Comparison of ENCODE assay signal across 1 cellular context in the genomic region with DNA sequence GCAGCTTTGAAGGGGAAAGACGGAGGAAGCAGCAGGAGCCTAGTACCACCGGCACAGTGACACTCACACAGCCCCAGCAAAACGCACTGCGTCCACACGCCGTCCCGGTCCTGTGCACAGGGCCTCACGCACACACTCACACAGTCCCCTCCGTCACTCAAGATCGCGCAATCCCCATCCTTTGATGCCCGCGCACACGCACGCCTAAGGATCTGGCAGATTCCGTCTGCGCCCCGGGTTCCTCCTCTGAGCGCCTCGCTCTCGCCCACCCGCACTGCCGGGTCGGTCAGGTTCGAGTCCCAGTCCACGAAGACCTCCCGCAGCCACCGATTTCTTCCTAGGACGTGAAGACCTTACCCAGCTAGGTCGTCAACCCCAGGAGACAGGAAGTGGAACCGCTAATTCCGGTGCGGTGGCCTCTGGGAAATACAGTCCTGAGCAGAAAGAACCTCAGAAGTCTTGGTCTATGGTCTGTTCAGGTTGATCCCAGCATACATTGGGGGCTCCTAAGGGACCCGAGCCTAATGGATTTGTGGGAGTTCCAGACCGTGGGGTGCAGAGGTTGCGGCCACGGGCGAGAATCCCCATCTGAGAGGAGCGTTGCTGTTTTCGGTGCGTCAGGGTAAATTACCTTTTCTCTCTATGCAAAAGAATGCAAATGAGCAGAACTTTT.
TF ChIP-seq lines count a peak whose summit lies in the region.

ZNF780B (minus strand) TSS at position 400 of the 673 bp plus-strand sequence. CDS start 5,899 bp downstream, outside the sequence.

TF ChIP-seq in HepG2, 621 proteins besides CTCF, POLR2A, EP300 and RAD21 (continued from another document and continues in another):
- TF ChIP-seq AFF4 (CRISPR knock-in tag; IDR thresholded peaks at IDR 0.05) (no peak), SOX6 (IDR thresholded peaks at IDR 0.05) (no peak), SOX6 (CRISPR knock-in tag; IDR thresholded peaks at IDR 0.05) (peak; percentile 55; the same call in 1 of the 2 replicates), TBX3 (IDR thresholded peaks at IDR 0.05; ENCODE audit: borderline replicate concordance) (no peak), MXD4 (CRISPR knock-in tag; IDR thresholded peaks at IDR 0.05) (no peak), MIXL1 (CRISPR knock-in tag; IDR thresholded peaks at IDR 0.05) (0 out of 2 replicates have a peak, but pooled peaks have one; percentile 39), CREB1 (IDR thresholded peaks at IDR 0.05) (no peak), CREB1 (CRISPR knock-in tag; IDR thresholded peaks at IDR 0.05) (peak; percentile 48), TBX2 (CRISPR knock-in tag; IDR thresholded peaks at IDR 0.05; ENCODE audit: borderline replicate concordance) (peak; percentile 68), PRMT3 (CRISPR knock-in tag; IDR thresholded peaks at IDR 0.05; ENCODE audit: borderline replicate concordance, low read depth) (no peak), CSRNP1 (CRISPR knock-in tag; IDR thresholded peaks at IDR 0.05) (peak; percentile 89; the same call in 1 of the 2 replicates), ZNF574 (CRISPR knock-in tag; IDR thresholded peaks at IDR 0.05) (peak; percentile 95), ELF4 (CRISPR knock-in tag; IDR thresholded peaks at IDR 0.05; ENCODE audit: borderline replicate concordance) (no peak), NAIF1 (CRISPR knock-in tag; IDR thresholded peaks at IDR 0.05; ENCODE audit: borderline replicate concordance) (no peak), ZFP37 (CRISPR knock-in tag; IDR thresholded peaks at IDR 0.05; ENCODE audit: borderline replicate concordance) (no peak), KDM4B (CRISPR knock-in tag; IDR thresholded peaks at IDR 0.05) (peak; percentile 82; the same call in 1 of the 2 replicates), MAZ (IDR thresholded peaks at IDR 0.05; ENCODE audit: borderline replicate concordance, low read depth, low read length) (no peak), MAZ (CRISPR knock-in tag; IDR thresholded peaks at IDR 0.05; ENCODE audit: low read depth) (0 out of 2 replicates have a peak, but pooled peaks have one; percentile 53), ZFP36L1 (CRISPR knock-in tag; IDR thresholded peaks at IDR 0.05) (no peak), ZBTB1 (CRISPR knock-in tag; IDR thresholded peaks at IDR 0.05; ENCODE audit: borderline replicate concordance) (no peak), IRX3 (CRISPR knock-in tag; IDR thresholded peaks at IDR 0.05; ENCODE audit: borderline replicate concordance, low read depth) (0 out of 2 replicates have a peak, but pooled peaks have one; percentile 46), DZIP1 (CRISPR knock-in tag; IDR thresholded peaks at IDR 0.05) (no peak), MYPOP (CRISPR knock-in tag; IDR thresholded peaks at IDR 0.05) (peak; percentile 72), KDM6A (CRISPR knock-in tag; IDR thresholded peaks at IDR 0.05; ENCODE audit: low read depth) (no peak), ZNF496 (CRISPR knock-in tag; IDR thresholded peaks at IDR 0.05; ENCODE audit: insufficient replicate concordance) (no peak), NFE2L1 (CRISPR knock-in tag; IDR thresholded peaks at IDR 0.05; ENCODE audit: borderline replicate concordance) (peak; percentile 90), CHD4 (IDR thresholded peaks at IDR 0.05; ENCODE audit: borderline replicate concordance, low read length) (no peak), ZNF746 (CRISPR knock-in tag; IDR thresholded peaks at IDR 0.05) (no peak), KLF11 (CRISPR knock-in tag; IDR thresholded peaks at IDR 0.05) (no peak), PHF20 (CRISPR knock-in tag; IDR thresholded peaks at IDR 0.05) (peak; percentile 82), SMC3 (IDR thresholded peaks at IDR 0.05; ENCODE audit: low read length) (no peak), KLF16 (CRISPR knock-in tag; IDR thresholded peaks at IDR 0.05) (peak; percentile 39 to 67; a peak in 1 of 4 replicates), ZNF367 (CRISPR knock-in tag; IDR thresholded peaks at IDR 0.05; ENCODE audit: borderline replicate concordance) (no peak), ZNF589 (CRISPR knock-in tag; conservative IDR thresholded peaks at IDR 0.05) (0 out of 2 replicates have a peak, but pooled peaks have one; percentile 50), ZSCAN21 (CRISPR knock-in tag; IDR thresholded peaks at IDR 0.05; ENCODE audit: borderline replicate concordance) (0 out of 2 replicates have a peak, but pooled peaks have one; percentile 49)
- TF ChIP-seq, protein P1, sequence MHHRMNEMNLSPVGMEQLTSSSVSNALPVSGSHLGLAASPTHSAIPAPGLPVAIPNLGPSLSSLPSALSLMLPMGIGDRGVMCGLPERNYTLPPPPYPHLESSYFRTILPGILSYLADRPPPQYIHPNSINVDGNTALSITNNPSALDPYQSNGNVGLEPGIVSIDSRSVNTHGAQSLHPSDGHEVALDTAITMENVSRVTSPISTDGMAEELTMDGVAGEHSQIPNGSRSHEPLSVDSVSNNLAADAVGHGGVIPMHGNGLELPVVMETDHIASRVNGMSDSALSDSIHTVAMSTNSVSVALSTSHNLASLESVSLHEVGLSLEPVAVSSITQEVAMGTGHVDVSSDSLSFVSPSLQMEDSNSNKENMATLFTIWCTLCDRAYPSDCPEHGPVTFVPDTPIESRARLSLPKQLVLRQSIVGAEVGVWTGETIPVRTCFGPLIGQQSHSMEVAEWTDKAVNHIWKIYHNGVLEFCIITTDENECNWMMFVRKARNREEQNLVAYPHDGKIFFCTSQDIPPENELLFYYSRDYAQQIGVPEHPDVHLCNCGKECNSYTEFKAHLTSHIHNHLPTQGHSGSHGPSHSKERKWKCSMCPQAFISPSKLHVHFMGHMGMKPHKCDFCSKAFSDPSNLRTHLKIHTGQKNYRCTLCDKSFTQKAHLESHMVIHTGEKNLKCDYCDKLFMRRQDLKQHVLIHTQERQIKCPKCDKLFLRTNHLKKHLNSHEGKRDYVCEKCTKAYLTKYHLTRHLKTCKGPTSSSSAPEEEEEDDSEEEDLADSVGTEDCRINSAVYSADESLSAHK (CRISPR knock-in tag; IDR thresholded peaks at IDR 0.05; ENCODE audit: borderline replicate concordance): no peak
- TF ChIP-seq, protein P2, sequence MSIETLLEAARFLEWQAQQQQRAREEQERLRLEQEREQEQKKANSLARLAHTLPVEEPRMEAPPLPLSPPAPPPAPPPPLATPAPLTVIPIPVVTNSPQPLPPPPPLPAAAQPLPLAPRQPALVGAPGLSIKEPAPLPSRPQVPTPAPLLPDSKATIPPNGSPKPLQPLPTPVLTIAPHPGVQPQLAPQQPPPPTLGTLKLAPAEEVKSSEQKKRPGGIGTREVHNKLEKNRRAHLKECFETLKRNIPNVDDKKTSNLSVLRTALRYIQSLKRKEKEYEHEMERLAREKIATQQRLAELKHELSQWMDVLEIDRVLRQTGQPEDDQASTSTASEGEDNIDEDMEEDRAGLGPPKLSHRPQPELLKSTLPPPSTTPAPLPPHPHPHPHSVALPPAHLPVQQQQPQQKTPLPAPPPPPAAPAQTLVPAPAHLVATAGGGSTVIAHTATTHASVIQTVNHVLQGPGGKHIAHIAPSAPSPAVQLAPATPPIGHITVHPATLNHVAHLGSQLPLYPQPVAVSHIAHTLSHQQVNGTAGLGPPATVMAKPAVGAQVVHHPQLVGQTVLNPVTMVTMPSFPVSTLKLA (IDR thresholded peaks at IDR 0.05): no peak
- TF ChIP-seq, protein P3, sequence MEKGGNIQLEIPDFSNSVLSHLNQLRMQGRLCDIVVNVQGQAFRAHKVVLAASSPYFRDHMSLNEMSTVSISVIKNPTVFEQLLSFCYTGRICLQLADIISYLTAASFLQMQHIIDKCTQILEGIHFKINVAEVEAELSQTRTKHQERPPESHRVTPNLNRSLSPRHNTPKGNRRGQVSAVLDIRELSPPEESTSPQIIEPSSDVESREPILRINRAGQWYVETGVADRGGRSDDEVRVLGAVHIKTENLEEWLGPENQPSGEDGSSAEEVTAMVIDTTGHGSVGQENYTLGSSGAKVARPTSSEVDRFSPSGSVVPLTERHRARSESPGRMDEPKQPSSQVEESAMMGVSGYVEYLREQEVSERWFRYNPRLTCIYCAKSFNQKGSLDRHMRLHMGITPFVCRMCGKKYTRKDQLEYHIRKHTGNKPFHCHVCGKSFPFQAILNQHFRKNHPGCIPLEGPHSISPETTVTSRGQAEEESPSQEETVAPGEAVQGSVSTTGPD (CRISPR knock-in tag; IDR thresholded peaks at IDR 0.05): no peak
- TF ChIP-seq, protein P4, sequence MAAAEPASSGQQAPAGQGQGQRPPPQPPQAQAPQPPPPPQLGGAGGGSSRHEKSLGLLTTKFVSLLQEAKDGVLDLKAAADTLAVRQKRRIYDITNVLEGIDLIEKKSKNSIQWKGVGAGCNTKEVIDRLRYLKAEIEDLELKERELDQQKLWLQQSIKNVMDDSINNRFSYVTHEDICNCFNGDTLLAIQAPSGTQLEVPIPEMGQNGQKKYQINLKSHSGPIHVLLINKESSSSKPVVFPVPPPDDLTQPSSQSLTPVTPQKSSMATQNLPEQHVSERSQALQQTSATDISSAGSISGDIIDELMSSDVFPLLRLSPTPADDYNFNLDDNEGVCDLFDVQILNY (CRISPR knock-in tag; conservative IDR thresholded peaks at IDR 0.05): no peak
